Comparison of ENCODE assay signal across 30 cellular contexts in genomic region chr5:113216545-113216944, GRCh38.
"Had no signal": no experiment of that assay in that cellular context is flagged by ENCODE, and none has a peak within 500 bp of the region (broad histone marks: within the 10 kb centered on the region; RNA-seq: fewer than 3 reads in every experiment).

No MANE protein-coding gene starts in this region.

- H3K4me1 Mint-ChIP-seq: activated CD4-positive, alpha-beta memory T cell treated with anti-CD3 and anti-CD28 coated beads, Interleukin-2, amount 10 ng/mL, durations not matched to agents 7 days and 5 days; activated CD8-positive, alpha-beta memory T cell treated with anti-CD3 and anti-CD28 coated beads, Interleukin-2, amount 10 ng/mL, durations not matched to agents 7 days and 5 days; activated naive CD8-positive, alpha-beta T cell treated with anti-CD3 and anti-CD28 coated beads, Interleukin-2, amount 10 ng/mL, durations not matched to agents 7 days and 5 days had no signal

- H3K27me3 Mint-ChIP-seq: activated CD4-positive, alpha-beta memory T cell treated with anti-CD3 and anti-CD28 coated beads, Interleukin-2, amount 10 ng/mL, durations not matched to agents 7 days and 5 days; activated CD8-positive, alpha-beta memory T cell treated with anti-CD3 and anti-CD28 coated beads, Interleukin-2, amount 10 ng/mL, durations not matched to agents 7 days and 5 days had no signal

- H3K27ac ChIP-seq: adrenal gland, body of pancreas, breast epithelium, Peyer's patch had no signal

- H3K36me3 Mint-ChIP-seq: activated CD8-positive, alpha-beta memory T cell treated with anti-CD3 and anti-CD28 coated beads, Interleukin-2, amount 10 ng/mL, durations not matched to agents 7 days and 5 days; activated naive CD8-positive, alpha-beta T cell treated with anti-CD3 and anti-CD28 coated beads, Interleukin-2, amount 10 ng/mL, durations not matched to agents 7 days and 5 days; IgD-negative memory B cell had no signal

- H3K9me3 ChIP-seq: adrenal gland, body of pancreas, breast epithelium, Peyer's patch had no signal

- DNase-seq: activated CD4-positive, alpha-beta memory T cell treated with anti-CD3 and anti-CD28 coated beads, Interleukin-2, amount 10 ng/mL, durations not matched to agents 7 days and 5 days; activated CD4-positive, alpha-beta T cell treated with anti-CD3 and anti-CD28 coated beads for 48 hours; activated CD8-positive, alpha-beta memory T cell treated with anti-CD3 and anti-CD28 coated beads for 24 hours; activated CD8-positive, alpha-beta memory T cell treated with anti-CD3 and anti-CD28 coated beads, Interleukin-2, amount 10 ng/mL, durations not matched to agents 7 days and 5 days; activated CD8-positive, alpha-beta memory T cell treated with anti-CD3 and anti-CD28 coated beads, Interleukin-2, amount 50 U/mL, for 48 hours; activated effector memory CD4-positive, alpha-beta T cell treated with anti-CD3 and anti-CD28 coated beads, Interleukin-2, amount 50 U/mL, for 16 hours; activated naive CD4-positive, alpha-beta T cell; activated naive CD4-positive, alpha-beta T cell treated with anti-CD3 and anti-CD28 coated beads, Interleukin-2, amount 50 U/mL, for 16 hours; activated naive CD8-positive, alpha-beta T cell treated with anti-CD3 and anti-CD28 coated beads, Interleukin-2, amount 10 ng/mL, durations not matched to agents 7 days and 5 days; activated T-cell treated with anti-CD3 and anti-CD28 coated beads, Interleukin-2, amount 50 U/mL, for 48 hours; adrenal gland; body of pancreas; central memory CD4-positive, alpha-beta T cell; Karpas-422; KBM-7; NCI-H1105; NCI-H1417 treated with DMSO at 0.1 percent for 48 hours; NCI-H187 treated with DMSO at 0.1 percent for 48 hours; NCI-H2081; NCI-H345; NCI-H510A; NCI-H526; NCI-H748 treated with DMSO at 0.1 percent for 48 hours; NK-92 treated with Interleukin-12 subunit alpha and Interleukin-12 subunit beta, amount 100 ng/mL, for 24 hours; PC-3; Peyer's patch; RPMI8226 had no signal

- ATAC-seq: activated CD8-positive, alpha-beta memory T cell treated with anti-CD3 and anti-CD28 coated beads, Interleukin-2, amount 10 ng/mL, durations not matched to agents 7 days and 5 days; body of pancreas; PC-3; WTC11 had no signal

- H3K4me3 Mint-ChIP-seq: activated CD4-positive, alpha-beta memory T cell treated with anti-CD3 and anti-CD28 coated beads, Interleukin-2, amount 10 ng/mL, durations not matched to agents 7 days and 5 days; activated CD8-positive, alpha-beta memory T cell treated with anti-CD3 and anti-CD28 coated beads, Interleukin-2, amount 10 ng/mL, durations not matched to agents 7 days and 5 days; activated naive CD8-positive, alpha-beta T cell treated with anti-CD3 and anti-CD28 coated beads, Interleukin-2, amount 10 ng/mL, durations not matched to agents 7 days and 5 days; IgD-negative memory B cell; WTC11 had no signal

- H3K36me3 ChIP-seq: adrenal gland, breast epithelium, Peyer's patch had no signal

- H3K4me3 ChIP-seq: adrenal gland, body of pancreas, breast epithelium, Peyer's patch had no signal

- H3K4me1 ChIP-seq: breast epithelium, Peyer's patch had no signal

- H3K9me3 Mint-ChIP-seq: activated CD4-positive, alpha-beta memory T cell treated with anti-CD3 and anti-CD28 coated beads, Interleukin-2, amount 10 ng/mL, durations not matched to agents 7 days and 5 days; activated naive CD8-positive, alpha-beta T cell treated with anti-CD3 and anti-CD28 coated beads, Interleukin-2, amount 10 ng/mL, durations not matched to agents 7 days and 5 days; IgD-negative memory B cell had no signal

- H3K27me3 ChIP-seq: adrenal gland, body of pancreas, breast epithelium, Peyer's patch had no signal

- H3K27ac Mint-ChIP-seq: activated CD4-positive, alpha-beta memory T cell treated with anti-CD3 and anti-CD28 coated beads, Interleukin-2, amount 10 ng/mL, durations not matched to agents 7 days and 5 days; activated CD8-positive, alpha-beta memory T cell treated with anti-CD3 and anti-CD28 coated beads, Interleukin-2, amount 10 ng/mL, durations not matched to agents 7 days and 5 days; activated naive CD8-positive, alpha-beta T cell treated with anti-CD3 and anti-CD28 coated beads, Interleukin-2, amount 10 ng/mL, durations not matched to agents 7 days and 5 days; IgD-negative memory B cell; WTC11 had no signal
